ENCODE assay signal across 4 cellular contexts in the genomic region with DNA sequence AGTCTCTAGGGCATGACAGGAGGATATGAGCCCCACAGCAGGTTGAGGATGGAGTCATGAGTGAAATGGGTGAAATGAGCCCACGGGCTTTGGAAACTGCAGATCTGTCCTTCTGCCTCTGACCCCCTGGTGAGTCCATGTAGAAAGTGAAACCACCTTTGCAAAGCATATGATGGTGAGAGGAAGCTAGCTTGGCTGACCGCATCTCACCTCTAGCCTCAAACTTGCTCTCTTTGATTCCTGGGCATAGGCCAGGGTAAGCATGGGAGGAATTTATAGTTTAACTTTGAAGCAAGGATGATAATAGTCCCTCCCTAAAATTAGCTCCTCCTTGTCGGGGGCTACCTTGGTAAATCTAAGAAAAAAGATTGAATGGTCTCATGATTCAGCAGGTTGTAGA. TPM values are rescaled to one million over a fixed set of nuclear protein-coding genes. Genes with fewer than 3 reads are reported as not detected.
"Had no signal": no experiment of that assay in that cellular context is flagged by ENCODE, and none has a peak within 500 bp of the region (broad histone marks: within the 10 kb centered on the region; RNA-seq: fewer than 3 reads in every experiment).

No MANE protein-coding gene starts in this region.

RNA-seq across cellular contexts. Expression of a gene that starts 15.1 kb away (rescaled TPM):
- total RNA-seq: GM23338, H1, H9, HT-29 had no signal

RNA-seq across cellular contexts. Expression of a gene that starts 34.4 kb away (rescaled TPM):
- total RNA-seq: GM23338, H1, H9, HT-29 had no signal
